ENCODE assay signal across 15 cellular contexts in genomic region chrX:10983526-10983925, GRCh38.
DNase-seq lines count a peak whose midpoint lies in the region; ATAC-seq and TF ChIP-seq lines count a peak whose summit lies in the region.
"Had no signal": no experiment of that assay in that cellular context is flagged by ENCODE, and none has a peak within 500 bp of the region (broad histone marks: within the 10 kb centered on the region; RNA-seq: fewer than 3 reads in every experiment).

No MANE protein-coding gene starts in this region.

- no peaks in the 10 kb centered on the region for H3K9me3 ChIP-seq in sigmoid colon
- H3K9me3 ChIP-seq: BE2C had no signal

- H3K4me3 ChIP-seq in sigmoid colon = no peak overlapping the region

- H3K27ac ChIP-seq in sigmoid colon = no peak overlapping the region

- no peak for ATAC-seq in HG03045 (IDR thresholded peaks at IDR 0.05; ENCODE audit: unreplicated experiment)

- H3K27me3 ChIP-seq in sigmoid colon = no peaks in the 10 kb centered on the region
- H3K27me3 ChIP-seq: BE2C had no signal

- TF ChIP-seq CTCF in sigmoid colon (IDR thresholded peaks at IDR 0.05) = no peak

- intact Hi-C loops in head of caudate nucleus (cut with DNase I) = no loop called here
- intact Hi-C loops in sigmoid colon (cut with DNase I) = no loop called here

- H3K36me3 ChIP-seq in sigmoid colon = no peaks in the 10 kb centered on the region
- H3K36me3 ChIP-seq: BE2C had no signal

- TF ChIP-seq POLR2A in sigmoid colon (IDR thresholded peaks at IDR 0.05) = no peak

- peak; percentile 54 for DNase-seq in Ammon's horn (ENCODE audit: low spot score)
- DNase-seq in RPMI7951 (ENCODE audit: low read depth) = peak; percentile 6
- peak in 26 of 42 donors; percentile 0 to 48 (median 14) for DNase-seq in head of caudate nucleus
- peak; percentile 37 for DNase-seq in midbrain (lab: John Stamatoyannopoulos, UW)
- DNase-seq in NCI-H2107 (lab: John Stamatoyannopoulos, UW) = no peak
- no peak for DNase-seq in sigmoid colon
- DNase-seq in NCI-H226 = no peak
- DNase-seq: 8988T; BE2C; Calu3; CD4-positive, alpha-beta T cell; DMS79 treated with DMSO at 0.1 percent for 48 hours; GF-D8; H9 had no signal

- no peak for TF ChIP-seq EP300 in sigmoid colon (IDR thresholded peaks at IDR 0.05)

- WGBS in sigmoid colon, 2 donors = 93 to 95% methylated on average over 4 of the region's 4 CpGs

- H3K4me1 ChIP-seq in sigmoid colon = no peaks in the 10 kb centered on the region
- H3K4me1 ChIP-seq: BE2C had no signal

Comparison
In these comparisons a context has a peak if more than half of its experiments do, and no peak if none do; other contexts are left out.
1. DNase-seq: peak in Ammon's horn (single experiment), RPMI7951 (single experiment), head of caudate nucleus (26 of 42) and midbrain (single experiment); none in NCI-H2107 (single experiment), sigmoid colon (single experiment) and NCI-H226 (single experiment).